Comparison of ENCODE assay signal across 20 cellular contexts in genomic region chr6:137734875-137735182, GRCh38.
A peak's percentile ranks its signal among the peaks of the same experiment; 100 is the strongest.
DNase-seq lines count a peak whose midpoint lies in the region; ATAC-seq and TF ChIP-seq lines count a peak whose summit lies in the region.
"Had no signal": no experiment of that assay in that cellular context is flagged by ENCODE, and none has a peak within 500 bp of the region (broad histone marks: within the 10 kb centered on the region; RNA-seq: fewer than 3 reads in every experiment).

No MANE protein-coding gene starts in this region.

- DNase-seq in MCF 10A (ENCODE audit: unreplicated experiment): peak; percentile 84
- no peak for DNase-seq in breast epithelium (ENCODE audit: low spot score in 2 of 2)
- peak; percentile 84 for DNase-seq in SKM-1 treated with dmso at 0.1 percent for 144 hours (lab: John Stamatoyannopoulos, UW; ENCODE audit: unreplicated experiment)
- peak; percentile 71 for DNase-seq in iris pigment epithelial cell (ENCODE audit: low read depth)
- no peak for DNase-seq in upper lobe of right lung
- DNase-seq in PC-3: no peak
- DNase-seq in activated CD8-positive, alpha-beta T cell treated with anti-CD3 and anti-CD28 coated beads, Interleukin-2, amount 10 ng/mL, durations not matched to agents 7 days and 5 days: no peak
- DNase-seq: activated naive CD4-positive, alpha-beta T cell treated with anti-CD3 and anti-CD28 coated beads for 36 hours; CD4-positive, CD25-positive, alpha-beta regulatory T cell; cortex of kidney; DMS153; H9; natural killer cell; NCI-H1694 treated with DMSO at 0.1 percent for 48 hours; NCI-H446 treated with DMSO at 0.1 percent for 48 hours; posterior cingulate gyrus; stimulated activated CD4-positive, alpha-beta T cell treated with anti-CD3 and anti-CD28 coated beads, Interleukin-12 subunit alpha, Interleukin-12 subunit beta, amount 100 ng/mL, for 4 hours had no signal

- intact Hi-C loops in MCF 10A (cut with micrococcal nuclease): no loop called here
- intact Hi-C loops in breast epithelium (cut with DNase I; ENCODE audit: low total_unique reads): no loop called here
- intact Hi-C loops in upper lobe of right lung (cut with DNase I): no loop called here
- intact Hi-C loops in PC-3 (cut with micrococcal nuclease): no loop called here

- H3K27me3 ChIP-seq in breast epithelium (no peaks in the 10 kb centered on the region), upper lobe of right lung (no peaks in the 10 kb centered on the region), PC-3 (ENCODE audit: low read length) (no peaks in the 10 kb centered on the region)
- H3K27me3 ChIP-seq: tibial nerve had no signal

- H3K4me1 Mint-ChIP-seq in MCF 10A (ENCODE audit: insufficient read depth, unreplicated experiment): peaks cover 27% of the 10 kb centered on the region
- H3K4me1 Mint-ChIP-seq in activated CD8-positive, alpha-beta T cell treated with anti-CD3 and anti-CD28 coated beads, Interleukin-2, amount 10 ng/mL, durations not matched to agents 7 days and 5 days (ENCODE audit: low read depth): peaks cover 17% of the 10 kb centered on the region
- H3K4me1 Mint-ChIP-seq: H9 had no signal

- ATAC-seq in upper lobe of right lung (peak; percentile 90), HG03159 (IDR thresholded peaks at IDR 0.05; ENCODE audit: unreplicated experiment) (no peak), PC-3 (no peak)
- no peak for ATAC-seq in activated CD8-positive, alpha-beta T cell treated with anti-CD3 and anti-CD28 coated beads, Interleukin-2, amount 10 ng/mL, durations not matched to agents 7 days and 5 days
- ATAC-seq: natural killer cell; stimulated activated effector memory CD8-positive, alpha-beta T cell treated with anti-CD3 and anti-CD28 coated beads, Interleukin-12 subunit alpha, Interleukin-12 subunit beta, amount 100 ng/mL, for 72 hours had no signal

- H3K4me2 ChIP-seq in PC-3 (ENCODE audit: low read length): no peak overlapping the region

- no peak overlapping the region for H3K27ac Mint-ChIP-seq in MCF 10A (ENCODE audit: low read depth, unreplicated experiment)
- H3K27ac Mint-ChIP-seq in activated CD8-positive, alpha-beta T cell treated with anti-CD3 and anti-CD28 coated beads, Interleukin-2, amount 10 ng/mL, durations not matched to agents 7 days and 5 days: no peak overlapping the region
- H3K27ac Mint-ChIP-seq: activated naive CD4-positive, alpha-beta T cell treated with anti-CD3 and anti-CD28 coated beads for 36 hours; CD4-positive, CD25-positive, alpha-beta regulatory T cell; H9; natural killer cell; stimulated activated effector memory CD8-positive, alpha-beta T cell treated with anti-CD3 and anti-CD28 coated beads, Interleukin-12 subunit alpha, Interleukin-12 subunit beta, amount 100 ng/mL, for 72 hours had no signal

- TF ChIP-seq CTCF in MCF 10A (IDR thresholded peaks at IDR 0.05; ENCODE audit: unreplicated experiment) (no peak), breast epithelium (IDR thresholded peaks at IDR 0.05) (no peak), upper lobe of right lung (IDR thresholded peaks at IDR 0.05) (no peak), PC-3 (conservative IDR thresholded peaks at IDR 0.05; ENCODE audit: low read depth, low read length) (no peak)

- TF ChIP-seq POLR2A in breast epithelium (IDR thresholded peaks at IDR 0.05): no peak

- no peak overlapping the region for H2AFZ ChIP-seq in PC-3 (ENCODE audit: low read length)

- no peaks in the 10 kb centered on the region for H3K79me2 ChIP-seq in PC-3 (ENCODE audit: low read length)

- no peaks in the 10 kb centered on the region for H4K20me1 ChIP-seq in PC-3 (ENCODE audit: low read length)

- POLR2A ChIA-PET in MCF 10A (lab: Yijun Ruan, JAX) (interaction anchor here (1.2 to 1.3 kb wide), 3 partner anchors 9 to 78 kb away, joined by 3 to 8 read pairs (median 4); no protein-coding TSS in a partner anchor), PC-3 (lab: Charles Lee; ENCODE audit: unreplicated experiment) (no interaction called here)
- POLR2A ChIA-PET in activated CD8-positive, alpha-beta T cell treated with anti-CD3 and anti-CD28 coated beads, Interleukin-2, amount 10 ng/mL, durations not matched to agents 7 days and 5 days (lab: Charles Lee): no interaction called here

- H3K36me3 Mint-ChIP-seq in MCF 10A (ENCODE audit: insufficient read depth, unreplicated experiment): no peaks in the 10 kb centered on the region
- H3K36me3 Mint-ChIP-seq in activated CD8-positive, alpha-beta T cell treated with anti-CD3 and anti-CD28 coated beads, Interleukin-2, amount 10 ng/mL, durations not matched to agents 7 days and 5 days (ENCODE audit: low read depth): no peaks in the 10 kb centered on the region
- H3K36me3 Mint-ChIP-seq: CD4-positive, CD25-positive, alpha-beta regulatory T cell; natural killer cell; stimulated activated effector memory CD8-positive, alpha-beta T cell treated with anti-CD3 and anti-CD28 coated beads, Interleukin-12 subunit alpha, Interleukin-12 subunit beta, amount 100 ng/mL, for 72 hours had no signal

- H3K27ac ChIP-seq in breast epithelium (no peak overlapping the region), upper lobe of right lung (no peak overlapping the region), PC-3 (ENCODE audit: low read length) (no peak overlapping the region)
- H3K27ac ChIP-seq: tibial nerve had no signal

- H3K9me3 ChIP-seq in breast epithelium: no peaks in the 10 kb centered on the region
- H3K9me3 ChIP-seq in upper lobe of right lung: no peaks in the 10 kb centered on the region
- no peaks in the 10 kb centered on the region for H3K9me3 ChIP-seq in PC-3 (ENCODE audit: low read length)
- H3K9me3 ChIP-seq: tibial nerve had no signal

- no peaks in the 10 kb centered on the region for H3F3A ChIP-seq in PC-3 (ENCODE audit: low read length, unreplicated experiment)

- no peak overlapping the region for H3K4me3 ChIP-seq in breast epithelium
- H3K4me3 ChIP-seq in upper lobe of right lung: no peak overlapping the region
- H3K4me3 ChIP-seq in PC-3 (ENCODE audit: low read length): no peak overlapping the region
- H3K4me3 ChIP-seq: tibial nerve had no signal

- CTCF ChIA-PET in MCF 10A (lab: Yijun Ruan, JAX) (interaction anchor here (0.7 kb wide), 1 partner anchor 8 kb away, joined by 3 read pairs; no protein-coding TSS in a partner anchor), PC-3 (lab: Charles Lee) (no interaction called here)
- CTCF ChIA-PET in activated CD8-positive, alpha-beta T cell treated with anti-CD3 and anti-CD28 coated beads, Interleukin-2, amount 10 ng/mL, durations not matched to agents 7 days and 5 days (lab: Charles Lee): interaction anchor here (0.9 to 1.3 kb wide), 5 partner anchors 19 to 204 kb away, joined by 3 to 8 read pairs (median 3); no protein-coding TSS in a partner anchor

- BruUV-seq in MCF 10A (replicated peaks; lab: Mats Ljungman, UMichigan) (no TSS peak), PC-3 (replicated peaks; lab: Mats Ljungman, UMichigan) (no TSS peak)

- H3K36me3 ChIP-seq in breast epithelium (no peaks in the 10 kb centered on the region), upper lobe of right lung (no peaks in the 10 kb centered on the region), PC-3 (ENCODE audit: low read depth, low read length) (no peaks in the 10 kb centered on the region)
- H3K36me3 ChIP-seq: tibial nerve had no signal

- H3K4me3 Mint-ChIP-seq in MCF 10A (ENCODE audit: unreplicated experiment): no peak overlapping the region
- H3K4me3 Mint-ChIP-seq in activated CD8-positive, alpha-beta T cell treated with anti-CD3 and anti-CD28 coated beads, Interleukin-2, amount 10 ng/mL, durations not matched to agents 7 days and 5 days: no peak overlapping the region
- H3K4me3 Mint-ChIP-seq: activated naive CD4-positive, alpha-beta T cell treated with anti-CD3 and anti-CD28 coated beads for 36 hours; CD4-positive, CD25-positive, alpha-beta regulatory T cell; H9; natural killer cell; stimulated activated effector memory CD8-positive, alpha-beta T cell treated with anti-CD3 and anti-CD28 coated beads, Interleukin-12 subunit alpha, Interleukin-12 subunit beta, amount 100 ng/mL, for 72 hours had no signal

- H3K4me1 ChIP-seq in breast epithelium (no peaks in the 10 kb centered on the region), upper lobe of right lung (peaks cover 6% of the 10 kb centered on the region), PC-3 (ENCODE audit: insufficient read depth, low read length) (peaks cover 17% of the 10 kb centered on the region)

- no peak overlapping the region for H3K9ac ChIP-seq in PC-3 (ENCODE audit: low read length)

- no peaks in the 10 kb centered on the region for H3K9me3 Mint-ChIP-seq in MCF 10A (ENCODE audit: unreplicated experiment)
- no peaks in the 10 kb centered on the region for H3K9me3 Mint-ChIP-seq in activated CD8-positive, alpha-beta T cell treated with anti-CD3 and anti-CD28 coated beads, Interleukin-2, amount 10 ng/mL, durations not matched to agents 7 days and 5 days (ENCODE audit: insufficient read depth)
- H3K9me3 Mint-ChIP-seq: activated naive CD4-positive, alpha-beta T cell treated with anti-CD3 and anti-CD28 coated beads for 36 hours; H9; natural killer cell; stimulated activated effector memory CD8-positive, alpha-beta T cell treated with anti-CD3 and anti-CD28 coated beads, Interleukin-12 subunit alpha, Interleukin-12 subunit beta, amount 100 ng/mL, for 72 hours had no signal

- no peaks in the 10 kb centered on the region for H3K9me2 ChIP-seq in PC-3 (replicated peaks; ENCODE audit: low read length)

- no peaks in the 10 kb centered on the region for H3K27me3 Mint-ChIP-seq in MCF 10A (ENCODE audit: insufficient read depth, unreplicated experiment)
- peaks cover 5% of the 10 kb centered on the region for H3K27me3 Mint-ChIP-seq in activated CD8-positive, alpha-beta T cell treated with anti-CD3 and anti-CD28 coated beads, Interleukin-2, amount 10 ng/mL, durations not matched to agents 7 days and 5 days (ENCODE audit: low read depth)
- H3K27me3 Mint-ChIP-seq: CD4-positive, CD25-positive, alpha-beta regulatory T cell had no signal

Comparison
In these comparisons a context has a peak if more than half of its experiments do, and no peak if none do; other contexts are left out.
1. DNase-seq: peak in MCF 10A (single experiment), SKM-1 treated with dmso at 0.1 percent for 144 hours (single experiment) and iris pigment epithelial cell (single experiment); none in breast epithelium (0 of 2), upper lobe of right lung (single experiment), PC-3 (single experiment) and activated CD8-positive, alpha-beta T cell treated with anti-CD3 and anti-CD28 coated beads, Interleukin-2, amount 10 ng/mL, durations not matched to agents 7 days and 5 days (single experiment).